ENCODE assay signal across 34 cellular contexts in genomic region chr2:111647359-111647758, GRCh38.
"Had no signal": no experiment of that assay in that cellular context is flagged by ENCODE, and none has a peak within 500 bp of the region (broad histone marks: within the 10 kb centered on the region; RNA-seq: fewer than 3 reads in every experiment).

No MANE protein-coding gene starts in this region.

- DNase-seq: Karpas-422, Kasumi-1, MG63, MM.1S, MV-4-11, NCI-H1048, NCI-H1092, NCI-H1092 treated with DMSO at 0.1 percent for 48 hours, NCI-H1105, NCI-H1105 treated with DMSO at 0.1 percent for 48 hours, NCI-H1417, NCI-H1417 treated with DMSO at 0.1 percent for 48 hours, NCI-H1436, NCI-H1436 treated with DMSO at 0.1 percent for 48 hours, NCI-H146, NCI-H1694, NCI-H1694 treated with DMSO at 0.1 percent for 48 hours, NCI-H187, NCI-H187 treated with DMSO at 0.1 percent for 48 hours, NCI-H1930, NCI-H2029, NCI-H2029 treated with DMSO at 0.1 percent for 48 hours, NCI-H2081, NCI-H2081 treated with DMSO at 0.1 percent for 48 hours, NCI-H2107, NCI-H2171, NCI-H2171 treated with DMSO at 0.1 percent for 48 hours, NCI-H2227 treated with DMSO at 0.1 percent for 48 hours, NCI-H226, NCI-H345, NCI-H446, NCI-H446 treated with DMSO at 0.1 percent for 48 hours, NCI-H510A, NCI-H510A treated with DMSO at 0.1 percent for 48 hours had no signal

- H3K36me3 ChIP-seq: MG63 had no signal

- H3K4me3 ChIP-seq: MG63 had no signal

- H3K27me3 ChIP-seq: MG63 had no signal
